ENCODE assay signal across 1 cellular context in the genomic region with DNA sequence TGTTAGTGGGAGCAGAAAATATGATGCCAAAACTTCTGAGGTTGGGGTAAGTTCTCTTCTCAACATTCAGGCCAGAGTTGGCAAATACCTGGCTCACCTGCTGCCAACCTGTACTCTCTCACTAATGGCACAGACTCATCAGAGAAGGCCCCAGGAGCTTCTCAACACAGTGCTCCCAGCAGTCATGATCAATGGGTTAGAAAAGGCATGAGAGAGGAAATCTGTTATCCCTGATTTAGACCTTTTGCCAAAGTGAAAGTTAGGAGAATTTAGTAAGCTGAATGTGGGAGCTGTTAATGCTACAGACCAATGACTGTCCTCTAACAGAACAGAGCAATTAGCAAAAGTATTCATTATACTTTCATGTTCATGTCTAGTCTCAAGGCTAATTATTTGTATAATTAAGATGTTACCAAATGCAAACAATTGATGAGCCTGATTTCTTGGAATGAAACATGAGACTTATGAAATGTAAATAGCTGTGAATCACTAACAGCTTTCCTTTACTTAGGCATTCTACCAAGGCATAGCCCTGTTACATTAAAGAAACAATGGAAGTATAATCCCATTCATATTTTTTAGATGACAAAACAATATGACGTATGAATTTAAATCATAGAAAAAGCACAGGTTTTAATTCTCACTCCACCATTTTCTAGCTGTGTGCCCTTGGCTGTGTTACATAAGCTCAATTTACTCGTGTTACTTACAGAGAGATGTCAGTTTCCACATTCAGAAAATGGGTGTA.
TF ChIP-seq lines count a peak whose summit lies in the region.

No MANE protein-coding gene starts in this region.

TF ChIP-seq in IMR-90, 13 proteins besides CTCF, POLR2A, EP300 and RAD21:
- TF ChIP-seq SMC3 (IDR thresholded peaks at IDR 0.05; ENCODE audit: low read depth, low read length) (no peak), FOS (IDR thresholded peaks at IDR 0.05; ENCODE audit: low read depth, low read length) (peak; percentile 41), NFE2L2 (IDR thresholded peaks at IDR 0.05; ENCODE audit: low read depth, low read length) (no peak)
